In genomic region chr18:59905686-59906091, GRCh38 we compare ENCODE assay signal across 20 cellular contexts. TPM values are rescaled to one million over a fixed set of nuclear protein-coding genes. Genes with fewer than 3 reads are reported as not detected.
DNase-seq lines count a peak whose midpoint lies in the region; ATAC-seq, FAIRE-seq and TF ChIP-seq lines count a peak whose summit lies in the region.
"Had no signal": no experiment of that assay in that cellular context is flagged by ENCODE, and none has a peak within 500 bp of the region (broad histone marks: within the 10 kb centered on the region; RNA-seq: fewer than 3 reads in every experiment).

No MANE protein-coding gene starts in this region.

- peaks cover 18% of the 10 kb centered on the region for H3K36me3 Mint-ChIP-seq in activated naive CD8-positive, alpha-beta T cell
- peaks cover 40% of the 10 kb centered on the region for H3K36me3 Mint-ChIP-seq in activated naive CD8-positive, alpha-beta T cell treated with anti-CD3 and anti-CD28 coated beads, Interleukin-2, amount 50 U/mL, for 24 hours (ENCODE audit: low read depth)
- H3K36me3 Mint-ChIP-seq in astrocyte (ENCODE audit: low read depth, unreplicated experiment): peaks cover 18% of the 10 kb centered on the region
- H3K36me3 Mint-ChIP-seq in stimulated activated naive B cell treated with anti-CD40 and anti-IgM and Interleukin-4, amounts not matched to agents 10 μg/mL and 1 μg/mL and 100 μg/mL, for 72 hours: peaks cover 33 to 40% of the 10 kb centered on the region in 2 donors
- peaks cover 13% of the 10 kb centered on the region for H3K36me3 Mint-ChIP-seq in nephron progenitor cell (ENCODE audit: low read depth)

- TF ChIP-seq CTCF in astrocyte (IDR thresholded peaks at IDR 0.05; ENCODE audit: insufficient read depth, low read depth, low read length) (no peak), nephron progenitor cell (IDR thresholded peaks at IDR 0.05) (no peak)

- H3K4me1 Mint-ChIP-seq in activated naive CD8-positive, alpha-beta T cell (ENCODE audit: low read depth): peaks cover 53% of the 10 kb centered on the region
- peaks cover 72% of the 10 kb centered on the region for H3K4me1 Mint-ChIP-seq in activated naive CD8-positive, alpha-beta T cell treated with anti-CD3 and anti-CD28 coated beads, Interleukin-2, amount 50 U/mL, for 24 hours
- H3K4me1 Mint-ChIP-seq in astrocyte (ENCODE audit: low read depth, unreplicated experiment): peaks cover 39% of the 10 kb centered on the region
- peaks cover 51 to 67% of the 10 kb centered on the region in 2 donors for H3K4me1 Mint-ChIP-seq in stimulated activated naive B cell treated with anti-CD40 and anti-IgM and Interleukin-4, amounts not matched to agents 10 μg/mL and 1 μg/mL and 100 μg/mL, for 72 hours
- H3K4me1 Mint-ChIP-seq in nephron progenitor cell: peaks cover 41% of the 10 kb centered on the region

- H2AFZ ChIP-seq in astrocyte (ENCODE audit: low read depth, low read length): no peak overlapping the region

- H3K9me3 ChIP-seq in KOPT-K1 (ENCODE audit: insufficient read depth, low read length, poor library complexity, severe bottlenecking) (no peaks in the 10 kb centered on the region), astrocyte (ENCODE audit: insufficient read depth, low read depth, low read length) (no peaks in the 10 kb centered on the region)
- H3K9me3 ChIP-seq: breast epithelium, esophagus muscularis mucosa, right lobe of liver had no signal

- ATAC-seq in activated naive CD8-positive, alpha-beta T cell treated with anti-CD3 and anti-CD28 coated beads, Interleukin-2, amount 50 U/mL, for 24 hours: no peak
- ATAC-seq in stimulated activated naive B cell treated with anti-CD40 and anti-IgM and Interleukin-4, amounts not matched to agents 10 μg/mL and 1 μg/mL and 100 μg/mL, for 72 hours (replicated peaks): no peak
- ATAC-seq: Panc1 had no signal

- peak overlapping the region; percentile 24 for H3K27ac Mint-ChIP-seq in activated naive CD8-positive, alpha-beta T cell
- H3K27ac Mint-ChIP-seq in activated naive CD8-positive, alpha-beta T cell treated with anti-CD3 and anti-CD28 coated beads, Interleukin-2, amount 50 U/mL, for 24 hours: no peak overlapping the region
- H3K27ac Mint-ChIP-seq in astrocyte (ENCODE audit: unreplicated experiment): no peak overlapping the region
- peak overlapping the region; percentile 25 for H3K27ac Mint-ChIP-seq in stimulated activated naive B cell treated with anti-CD40 and anti-IgM and Interleukin-4, amounts not matched to agents 10 μg/mL and 1 μg/mL and 100 μg/mL, for 72 hours
- no peak overlapping the region for H3K27ac Mint-ChIP-seq in nephron progenitor cell

- no peak overlapping the region for H3K9ac ChIP-seq in astrocyte (ENCODE audit: low read length)

- H3K4me3 ChIP-seq in astrocyte (ENCODE audit: insufficient read depth, low read depth, low read length): no peak overlapping the region
- H3K4me3 ChIP-seq: breast epithelium, esophagus muscularis mucosa, right lobe of liver, SK-N-MC had no signal

- H3K27me3 Mint-ChIP-seq in activated naive CD8-positive, alpha-beta T cell: no peaks in the 10 kb centered on the region
- H3K27me3 Mint-ChIP-seq in activated naive CD8-positive, alpha-beta T cell treated with anti-CD3 and anti-CD28 coated beads, Interleukin-2, amount 50 U/mL, for 24 hours: no peaks in the 10 kb centered on the region
- H3K27me3 Mint-ChIP-seq in astrocyte (ENCODE audit: low read depth, unreplicated experiment): no peaks in the 10 kb centered on the region
- H3K27me3 Mint-ChIP-seq in stimulated activated naive B cell treated with anti-CD40 and anti-IgM and Interleukin-4, amounts not matched to agents 10 μg/mL and 1 μg/mL and 100 μg/mL, for 72 hours: no peaks in the 10 kb centered on the region
- H3K27me3 Mint-ChIP-seq in nephron progenitor cell (ENCODE audit: low read depth, poor library complexity): peaks cover 62% of the 10 kb centered on the region

- FAIRE-seq in astrocyte (lab: Jason Lieb, UNC): no peak

- peaks cover 30% of the 10 kb centered on the region for H3K79me2 ChIP-seq in astrocyte (ENCODE audit: insufficient read depth, low read length)

- peaks cover 41% of the 10 kb centered on the region for H3K4me1 ChIP-seq in astrocyte (ENCODE audit: insufficient read depth, low read length)
- H3K4me1 ChIP-seq: breast epithelium, right lobe of liver had no signal

- H3K9me3 Mint-ChIP-seq in activated naive CD8-positive, alpha-beta T cell (ENCODE audit: low read depth): no peaks in the 10 kb centered on the region
- H3K9me3 Mint-ChIP-seq in activated naive CD8-positive, alpha-beta T cell treated with anti-CD3 and anti-CD28 coated beads, Interleukin-2, amount 50 U/mL, for 24 hours: no peaks in the 10 kb centered on the region
- no peaks in the 10 kb centered on the region for H3K9me3 Mint-ChIP-seq in astrocyte (ENCODE audit: unreplicated experiment)
- no peaks in the 10 kb centered on the region for H3K9me3 Mint-ChIP-seq in stimulated activated naive B cell treated with anti-CD40 and anti-IgM and Interleukin-4, amounts not matched to agents 10 μg/mL and 1 μg/mL and 100 μg/mL, for 72 hours
- H3K9me3 Mint-ChIP-seq in nephron progenitor cell: no peaks in the 10 kb centered on the region
- H3K9me3 Mint-ChIP-seq: activated naive CD4-positive, alpha-beta T cell treated with anti-CD3 and anti-CD28 coated beads for 36 hours had no signal

- H3K4me2 ChIP-seq in astrocyte (ENCODE audit: low read length): no peak overlapping the region

- H3K36me3 ChIP-seq in KOPT-K1 (ENCODE audit: insufficient read depth, low read length) (peaks cover 28% of the 10 kb centered on the region), astrocyte (ENCODE audit: insufficient read depth, low read length) (peaks cover 11% of the 10 kb centered on the region)
- H3K36me3 ChIP-seq: breast epithelium, esophagus muscularis mucosa, right lobe of liver had no signal

- no peaks in the 10 kb centered on the region for H3K27me3 ChIP-seq in astrocyte (ENCODE audit: insufficient read depth, low read length)
- H3K27me3 ChIP-seq: right lobe of liver had no signal

- DNase-seq in activated naive CD8-positive, alpha-beta T cell treated with anti-CD3 and anti-CD28 coated beads, Interleukin-2, amount 50 U/mL, for 24 hours: no peak
- no peak for DNase-seq in astrocyte (ENCODE audit: low read depth)
- DNase-seq in stimulated activated naive B cell treated with anti-CD40 and anti-IgM and Interleukin-4, amounts not matched to agents 10 μg/mL and 1 μg/mL and 100 μg/mL, for 72 hours: no peak
- DNase-seq in nephron progenitor cell: no peak
- no peak for DNase-seq in NCI-H1930 (lab: John Stamatoyannopoulos, UW)
- DNase-seq in AG08396 (ENCODE audit: low spot score): no peak
- DNase-seq: activated naive CD4-positive, alpha-beta T cell treated with anti-CD3 and anti-CD28 coated beads for 36 hours; DMS153; glutamatergic neuron; mammary epithelial cell; NCI-H2107; NCI-H526 treated with DMSO at 0.1 percent for 48 hours; stimulated activated CD4-positive, alpha-beta T cell treated with anti-CD3 and anti-CD28 coated beads, Interleukin-2, amount 100 ng/mL, for 24 hours had no signal

- H4K20me1 ChIP-seq in astrocyte (ENCODE audit: insufficient read depth, low read length): peaks cover 19% of the 10 kb centered on the region

- H3K4me3 Mint-ChIP-seq in activated naive CD8-positive, alpha-beta T cell: no peak overlapping the region
- no peak overlapping the region for H3K4me3 Mint-ChIP-seq in activated naive CD8-positive, alpha-beta T cell treated with anti-CD3 and anti-CD28 coated beads, Interleukin-2, amount 50 U/mL, for 24 hours
- H3K4me3 Mint-ChIP-seq in astrocyte (ENCODE audit: unreplicated experiment) (peak overlapping the region; percentile 35), nephron progenitor cell (no peak overlapping the region)
- no peak overlapping the region for H3K4me3 Mint-ChIP-seq in stimulated activated naive B cell treated with anti-CD40 and anti-IgM and Interleukin-4, amounts not matched to agents 10 μg/mL and 1 μg/mL and 100 μg/mL, for 72 hours
- H3K4me3 Mint-ChIP-seq: activated naive CD4-positive, alpha-beta T cell treated with anti-CD3 and anti-CD28 coated beads for 36 hours had no signal

- H3K27ac ChIP-seq in KOPT-K1 (ENCODE audit: low read depth, low read length, poor library complexity, severe bottlenecking) (peak overlapping the region; percentile 85), astrocyte (ENCODE audit: low read depth, low read length) (no peak overlapping the region)
- H3K27ac ChIP-seq: breast epithelium, right lobe of liver, SK-N-MC had no signal

RNA-seq across cellular contexts. Expression of gene PMAIP1, which starts 5.9 kb away (rescaled TPM):
- 91.0 and 98.1 TPM in 2 replicates for total RNA-seq in astrocyte

Comparison
In these comparisons a context has a peak if more than half of its experiments do, and no peak if none do; other contexts are left out.
1. H3K27ac Mint-ChIP-seq: peak in activated naive CD8-positive, alpha-beta T cell (single experiment) and stimulated activated naive B cell treated with anti-CD40 and anti-IgM and Interleukin-4, amounts not matched to agents 10 μg/mL and 1 μg/mL and 100 μg/mL, for 72 hours (single experiment); none in activated naive CD8-positive, alpha-beta T cell treated with anti-CD3 and anti-CD28 coated beads, Interleukin-2, amount 50 U/mL, for 24 hours (single experiment), astrocyte (single experiment) and nephron progenitor cell (single experiment).